ENCODE assay signal across 19 cellular contexts in genomic region chr15:59335197-59335786, GRCh38. TPM values are rescaled to one million over a fixed set of nuclear protein-coding genes. Genes with fewer than 3 reads are reported as not detected.
DNase-seq lines count a peak whose midpoint lies in the region; ATAC-seq and TF ChIP-seq lines count a peak whose summit lies in the region.
"Had no signal": no experiment of that assay in that cellular context is flagged by ENCODE, and none has a peak within 500 bp of the region (broad histone marks: within the 10 kb centered on the region; RNA-seq: fewer than 3 reads in every experiment).

No MANE protein-coding gene starts in this region.

- no peak overlapping the region for H3K56ac ChIP-seq in H9 (ENCODE audit: insufficient read length, low read depth, low read length)

- no peak overlapping the region for H4K5ac ChIP-seq in H9 (ENCODE audit: insufficient read length, low read depth, low read length)

- H3K27me3 Mint-ChIP-seq in H9 (ENCODE audit: low read depth), result no peaks in the 10 kb centered on the region
- no peaks in the 10 kb centered on the region for H3K27me3 Mint-ChIP-seq in activated B cell treated with CpG ODN at 0.5 μM for 24 hours
- peaks cover 0 to 9% (median 4%) of the 10 kb centered on the region in 3 donors for H3K27me3 Mint-ChIP-seq in immature natural killer cell (ENCODE audit: low read depth in 3 of 3)

- DNase-seq in AG08395 (ENCODE audit: low spot score), result peak; percentile 20
- DNase-seq in H9, result no peak
- DNase-seq in activated B cell treated with CpG ODN at 0.5 μM for 24 hours, result no peak
- DNase-seq in immature natural killer cell, result peak in 2 of 3 donors; percentile 18 to 31
- DNase-seq in left ventricle myocardium superior, result no peak
- DNase-seq in anterior cingulate cortex (lab: John Stamatoyannopoulos, UW), result no peak
- no peak for DNase-seq in D341Med (ENCODE audit: low spot score)
- DNase-seq: activated CD4-positive, alpha-beta T cell treated with anti-CD3 and anti-CD28 coated beads for 1 hour; caudate nucleus; DMS 273 treated with DMSO at 0.1 percent for 48 hours; left cardiac atrium; NCI-H2029 treated with DMSO at 0.1 percent for 48 hours; SIG-M5; substantia nigra; uterus had no signal

- H4K91ac ChIP-seq in H9 (ENCODE audit: insufficient read length, low read depth, low read length), result no peak overlapping the region

- H3K27ac Mint-ChIP-seq in H9, result peak overlapping the region in 2 of 3 experiments; percentile 82 to 86; a peak in 3 of 7 replicates
- H3K27ac Mint-ChIP-seq in activated B cell treated with CpG ODN at 0.5 μM for 24 hours, result peak overlapping the region; percentile 14
- peak overlapping the region in 5 of 6 donors; percentile 3 to 71 (median 31) for H3K27ac Mint-ChIP-seq in immature natural killer cell
- H3K27ac Mint-ChIP-seq: activated T-helper 17 cell treated with anti-CD3 and anti-CD28 coated beads, Interleukin-2, amount 50 U/mL, for 72 hours had no signal

- H2AK5ac ChIP-seq in H9 (ENCODE audit: insufficient read length, low read length), result no peak overlapping the region

- peaks cover 49 to 52% of the 10 kb centered on the region in 2 experiments for H3K4me1 Mint-ChIP-seq in H9
- peaks cover 55% of the 10 kb centered on the region for H3K4me1 Mint-ChIP-seq in activated B cell treated with CpG ODN at 0.5 μM for 24 hours
- peaks cover 29 to 32% of the 10 kb centered on the region in 2 donors for H3K4me1 Mint-ChIP-seq in immature natural killer cell
- H3K4me1 Mint-ChIP-seq: activated T-helper 17 cell treated with anti-CD3 and anti-CD28 coated beads, Interleukin-2, amount 50 U/mL, for 72 hours had no signal

- intact Hi-C loops in activated B cell treated with CpG ODN at 0.5 μM for 24 hours (cut with micrococcal nuclease), result no loop called here
- intact Hi-C loops in left ventricle myocardium superior (cut with micrococcal nuclease), result no loop called here

- H3K14ac ChIP-seq in H9 (ENCODE audit: insufficient read depth, low read length), result no peak overlapping the region

- H3K36me3 Mint-ChIP-seq in H9 (ENCODE audit: insufficient read depth in 1 of 3, low read depth in 3 of 3) (peaks cover 0 to 3% (median 0%) of the 10 kb centered on the region in 3 experiments; a peak in 3 of 7 replicates), activated B cell treated with CpG ODN at 0.5 μM for 24 hours (ENCODE audit: low read depth) (no peaks in the 10 kb centered on the region), immature natural killer cell (peaks cover 0 to 11% (median 0%) of the 10 kb centered on the region in 3 donors)
- H3K36me3 Mint-ChIP-seq: CD14-positive monocyte had no signal

- H2BK20ac ChIP-seq in H9 (ENCODE audit: low read depth, low read length, poor library complexity, severe bottlenecking), result no peak overlapping the region

- TF ChIP-seq CTCF in H9 (conservative IDR thresholded peaks at IDR 0.05), result no peak
- TF ChIP-seq CTCF in activated B cell treated with CpG ODN at 0.5 μM for 24 hours (IDR thresholded peaks at IDR 0.05), result no peak

- H2BK5ac ChIP-seq in H9 (ENCODE audit: insufficient read length, low read length), result no peak overlapping the region

- no peaks in the 10 kb centered on the region for H3K9me3 ChIP-seq in H9 (ENCODE audit: control insufficient read depth, low read depth, low read length)
- H3K9me3 ChIP-seq: uterus had no signal

- H3K4ac ChIP-seq in H9 (ENCODE audit: low read depth, low read length), result no peak overlapping the region

- no peak overlapping the region for H3K27ac ChIP-seq in H9 (ENCODE audit: insufficient read length, low read depth, low read length)
- H3K27ac ChIP-seq: uterus had no signal

- H3K18ac ChIP-seq in H9 (ENCODE audit: insufficient read length, low read depth, low read length), result no peak overlapping the region

- no peak overlapping the region for H3K4me2 ChIP-seq in H9 (ENCODE audit: insufficient read depth, insufficient read length, low read length)

- no CpG with 5 or more reads among the region's 10 CpGs for WGBS in H9 (ENCODE audit: extremely low coverage, insufficient read length, low lambda C conversion rate)

- CTCF ChIA-PET in activated B cell treated with CpG ODN at 0.5 μM for 24 hours (lab: Charles Lee), result no interaction called here

- no peak overlapping the region for H3K9ac ChIP-seq in H9 (ENCODE audit: extremely low read depth, insufficient read length, low read length)

- peaks cover 4% of the 10 kb centered on the region for H3K79me1 ChIP-seq in H9 (ENCODE audit: insufficient read depth, low read depth, low read length, poor library complexity, severe bottlenecking)

- H2BK120ac ChIP-seq in H9 (ENCODE audit: low read depth, low read length, poor library complexity, severe bottlenecking), result no peak overlapping the region

- H2BK12ac ChIP-seq in H9 (ENCODE audit: insufficient read length, low read depth, low read length), result no peak overlapping the region

- POLR2A ChIA-PET in activated B cell treated with CpG ODN at 0.5 μM for 24 hours (lab: Charles Lee), result interaction anchor here (1.0 kb wide), 1 partner anchor 33 kb away, joined by 3 read pairs; no protein-coding TSS in a partner anchor

- ATAC-seq in activated B cell treated with CpG ODN at 0.5 μM for 24 hours (ENCODE audit: low read depth) (no peak), left ventricle myocardium superior (no peak), HG03432 (IDR thresholded peaks at IDR 0.05; ENCODE audit: unreplicated experiment) (no peak)
- ATAC-seq: activated T-helper 17 cell treated with anti-CD3 and anti-CD28 coated beads, Interleukin-2, amount 50 U/mL, for 72 hours; K562; left cardiac atrium had no signal

- H3K23ac ChIP-seq in H9 (ENCODE audit: insufficient read length, low read depth, low read length), result no peak overlapping the region

- no peaks in the 10 kb centered on the region for H3K23me2 ChIP-seq in H9 (ENCODE audit: insufficient read length, low read depth, low read length, poor library complexity, severe bottlenecking)

- H3K9me3 Mint-ChIP-seq in H9 (0 out of 5 replicates have a peak, but pooled peaks cover 0 to 3% of the 10 kb centered on the region in 2 experiments), activated B cell treated with CpG ODN at 0.5 μM for 24 hours (no peaks in the 10 kb centered on the region), immature natural killer cell (no peaks in the 10 kb centered on the region)
- H3K9me3 Mint-ChIP-seq: activated T-helper 17 cell treated with anti-CD3 and anti-CD28 coated beads, Interleukin-2, amount 50 U/mL, for 72 hours; CD14-positive monocyte had no signal

- H4K8ac ChIP-seq in H9 (replicated peaks; ENCODE audit: insufficient read length, low read depth, low read length), result no peak overlapping the region

- H2AFZ ChIP-seq in H9 (ENCODE audit: low read length), result no peak overlapping the region

- no peaks in the 10 kb centered on the region; the same call in 1 of the 2 replicates for H3K79me2 ChIP-seq in H9 (ENCODE audit: insufficient read depth, low read length)

- H4K20me1 ChIP-seq in H9 (ENCODE audit: control insufficient read depth, insufficient read depth, insufficient read length), result no peaks in the 10 kb centered on the region

- no peak overlapping the region for H3T11ph ChIP-seq in H9 (ENCODE audit: low read length)

- H2BK15ac ChIP-seq in H9 (ENCODE audit: low read depth, low read length), result no peak overlapping the region

- H3K27me3 ChIP-seq in H9 (ENCODE audit: insufficient read depth, low read length), result no peaks in the 10 kb centered on the region
- H3K27me3 ChIP-seq: uterus had no signal

- H3K4me3 Mint-ChIP-seq in H9, result no peak overlapping the region
- H3K4me3 Mint-ChIP-seq in activated B cell treated with CpG ODN at 0.5 μM for 24 hours, result no peak overlapping the region
- peak overlapping the region; percentile 4 to 67 (median 34) for H3K4me3 Mint-ChIP-seq in immature natural killer cell
- H3K4me3 Mint-ChIP-seq: activated T-helper 17 cell treated with anti-CD3 and anti-CD28 coated beads, Interleukin-2, amount 50 U/mL, for 72 hours; CD14-positive monocyte had no signal

- 0 out of 2 replicates have a peak, but pooled peaks cover 7% of the 10 kb centered on the region for H3K4me1 ChIP-seq in H9 (ENCODE audit: insufficient read depth, low read length)

RNA-seq across cellular contexts. Expression of gene MYO1E, which starts 37.4 kb away (rescaled TPM):
- 235 and 249 TPM in 2 replicates for total RNA-seq in H9 (2021)
- total RNA-seq in activated B cell treated with CpG ODN at 0.5 μM for 24 hours, result 185 and 186 TPM in 2 replicates
- polyA plus RNA-seq in immature natural killer cell, result 10 to 100 TPM in 1 of 3 donors, 1 to 10 TPM in 2; 4.7 to 15.4 (median 7.1) TPM
- total RNA-seq in left ventricle myocardium superior, result 36.4 TPM

Comparison
In these comparisons a context has a peak if more than half of its experiments do, and no peak if none do; other contexts are left out.
1. DNase-seq: peak in AG08395 (single experiment) and immature natural killer cell (2 of 3); none in H9 (single experiment), activated B cell treated with CpG ODN at 0.5 μM for 24 hours (single experiment), left ventricle myocardium superior (single experiment), anterior cingulate cortex (0 of 58) and D341Med (single experiment).
2. H3K27ac Mint-ChIP-seq: peak in every context shown above with its lines; median percentile 84 in H9; 31 in immature natural killer cell; 14 in activated B cell treated with CpG ODN at 0.5 μM for 24 hours.
3. H3K4me3 Mint-ChIP-seq: peak in immature natural killer cell (5 of 5); none in H9 (0 of 2) and activated B cell treated with CpG ODN at 0.5 μM for 24 hours (single experiment).